23 cellular contexts compared by ENCODE assay signal in the genomic region with DNA sequence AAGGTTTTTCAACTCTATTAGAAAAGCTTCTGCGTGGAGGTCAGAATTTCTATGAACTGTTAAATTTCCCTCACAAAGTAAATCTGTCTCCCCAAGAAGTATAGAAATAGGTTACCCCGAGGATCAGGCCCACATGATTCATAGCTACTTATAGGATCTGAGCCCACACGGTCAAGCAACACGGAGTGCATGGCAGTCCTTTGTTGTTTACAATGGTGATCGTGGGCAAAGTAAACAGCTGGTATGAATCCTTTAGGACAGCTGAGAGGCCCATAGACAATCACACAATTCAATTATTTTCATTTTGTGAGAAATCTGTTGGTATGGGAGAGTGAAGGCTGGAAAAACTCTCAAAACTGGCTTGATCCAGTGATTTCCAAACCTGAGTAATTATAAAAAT.
"Had no signal": no experiment of that assay in that cellular context is flagged by ENCODE, and none has a peak within 500 bp of the region (broad histone marks: within the 10 kb centered on the region; RNA-seq: fewer than 3 reads in every experiment).

No MANE protein-coding gene starts in this region.

- H3K27me3 ChIP-seq: left lung, ovary, right atrium auricular region, right lobe of liver, suprapubic skin, tibial artery, upper lobe of right lung had no signal

- H3K4me3 Mint-ChIP-seq: naive thymus-derived CD4-positive, alpha-beta T cell; natural killer cell treated with Interleukin-12 subunit alpha and Interleukin-12 subunit beta and Interleukin-15 and Interleukin-18, amount 100 ng/mL, for 72 hours; stimulated activated effector memory CD8-positive, alpha-beta T cell treated with anti-CD3 and anti-CD28 coated beads, Interleukin-12 subunit alpha, Interleukin-12 subunit beta, amount 100 ng/mL, for 72 hours; stimulated activated naive CD8-positive, alpha-beta T cell treated with anti-CD3 and anti-CD28 coated beads, Interleukin-15, Interleukin-2, amounts not matched to agents 100 ng/mL and 50 ng/mL, for 24 hours had no signal

- H3K9me3 ChIP-seq: lower lobe of right lung, ovary, right atrium auricular region, right lobe of liver, suprapubic skin, thoracic aorta, tibial artery, upper lobe of right lung had no signal

- H3K36me3 ChIP-seq: left lung, lower lobe of right lung, ovary, right atrium auricular region, right lobe of liver, suprapubic skin, thoracic aorta, tibial artery, upper lobe of right lung had no signal

- ATAC-seq: left colon; left lung; lower lobe of right lung; naive thymus-derived CD4-positive, alpha-beta T cell; natural killer cell treated with Interleukin-12 subunit alpha and Interleukin-12 subunit beta and Interleukin-15 and Interleukin-18, amount 100 ng/mL, for 72 hours; right lobe of liver; stimulated activated effector memory CD8-positive, alpha-beta T cell treated with anti-CD3 and anti-CD28 coated beads, Interleukin-12 subunit alpha, Interleukin-12 subunit beta, amount 100 ng/mL, for 72 hours; upper lobe of right lung had no signal

- H3K27me3 Mint-ChIP-seq: progenitor cell of endocrine pancreas; stimulated activated naive CD8-positive, alpha-beta T cell treated with anti-CD3 and anti-CD28 coated beads, Interleukin-15, Interleukin-2, amounts not matched to agents 100 ng/mL and 50 ng/mL, for 24 hours had no signal

- H3K27ac ChIP-seq: left lung, lower lobe of right lung, ovary, right atrium auricular region, right lobe of liver, skin epidermis, suprapubic skin, thoracic aorta, tibial artery, upper lobe of right lung had no signal

- DNase-seq: hippocampal formation; kidney; left colon; left lung; lower lobe of right lung; mammary epithelial cell; mesenchymal stem cell; naive thymus-derived CD4-positive, alpha-beta T cell; ovary; right lobe of liver; stimulated activated CD4-positive, alpha-beta T cell treated with anti-CD3 and anti-CD28 coated beads, Interleukin-4, amount 100 ng/mL, for 24 hours; stimulated activated naive CD4-positive, alpha-beta T cell; tibial artery; trophoblast cell; upper lobe of right lung had no signal

- H3K9me3 Mint-ChIP-seq: natural killer cell treated with Interleukin-12 subunit alpha and Interleukin-12 subunit beta and Interleukin-15 and Interleukin-18, amount 100 ng/mL, for 72 hours; stimulated activated effector memory CD8-positive, alpha-beta T cell treated with anti-CD3 and anti-CD28 coated beads, Interleukin-12 subunit alpha, Interleukin-12 subunit beta, amount 100 ng/mL, for 72 hours had no signal

- H3K4me1 ChIP-seq: left lung, lower lobe of right lung, right atrium auricular region, right lobe of liver, suprapubic skin, tibial artery, upper lobe of right lung had no signal

- H3K4me3 ChIP-seq: left lung, lower lobe of right lung, ovary, right atrium auricular region, right lobe of liver, skin epidermis, suprapubic skin, thoracic aorta, tibial artery, upper lobe of right lung had no signal

- H3K36me3 Mint-ChIP-seq: natural killer cell treated with Interleukin-12 subunit alpha and Interleukin-12 subunit beta and Interleukin-15 and Interleukin-18, amount 100 ng/mL, for 72 hours; stimulated activated effector memory CD8-positive, alpha-beta T cell treated with anti-CD3 and anti-CD28 coated beads, Interleukin-12 subunit alpha, Interleukin-12 subunit beta, amount 100 ng/mL, for 72 hours had no signal

- H3K27ac Mint-ChIP-seq: naive thymus-derived CD4-positive, alpha-beta T cell; natural killer cell treated with Interleukin-12 subunit alpha and Interleukin-12 subunit beta and Interleukin-15 and Interleukin-18, amount 100 ng/mL, for 72 hours; progenitor cell of endocrine pancreas; stimulated activated effector memory CD8-positive, alpha-beta T cell treated with anti-CD3 and anti-CD28 coated beads, Interleukin-12 subunit alpha, Interleukin-12 subunit beta, amount 100 ng/mL, for 72 hours; stimulated activated naive CD8-positive, alpha-beta T cell treated with anti-CD3 and anti-CD28 coated beads, Interleukin-15, Interleukin-2, amounts not matched to agents 100 ng/mL and 50 ng/mL, for 24 hours had no signal

- H3K4me1 Mint-ChIP-seq: stimulated activated effector memory CD8-positive, alpha-beta T cell treated with anti-CD3 and anti-CD28 coated beads, Interleukin-12 subunit alpha, Interleukin-12 subunit beta, amount 100 ng/mL, for 72 hours had no signal
